ENCODE assay signal across 1 cellular context in the genomic region with DNA sequence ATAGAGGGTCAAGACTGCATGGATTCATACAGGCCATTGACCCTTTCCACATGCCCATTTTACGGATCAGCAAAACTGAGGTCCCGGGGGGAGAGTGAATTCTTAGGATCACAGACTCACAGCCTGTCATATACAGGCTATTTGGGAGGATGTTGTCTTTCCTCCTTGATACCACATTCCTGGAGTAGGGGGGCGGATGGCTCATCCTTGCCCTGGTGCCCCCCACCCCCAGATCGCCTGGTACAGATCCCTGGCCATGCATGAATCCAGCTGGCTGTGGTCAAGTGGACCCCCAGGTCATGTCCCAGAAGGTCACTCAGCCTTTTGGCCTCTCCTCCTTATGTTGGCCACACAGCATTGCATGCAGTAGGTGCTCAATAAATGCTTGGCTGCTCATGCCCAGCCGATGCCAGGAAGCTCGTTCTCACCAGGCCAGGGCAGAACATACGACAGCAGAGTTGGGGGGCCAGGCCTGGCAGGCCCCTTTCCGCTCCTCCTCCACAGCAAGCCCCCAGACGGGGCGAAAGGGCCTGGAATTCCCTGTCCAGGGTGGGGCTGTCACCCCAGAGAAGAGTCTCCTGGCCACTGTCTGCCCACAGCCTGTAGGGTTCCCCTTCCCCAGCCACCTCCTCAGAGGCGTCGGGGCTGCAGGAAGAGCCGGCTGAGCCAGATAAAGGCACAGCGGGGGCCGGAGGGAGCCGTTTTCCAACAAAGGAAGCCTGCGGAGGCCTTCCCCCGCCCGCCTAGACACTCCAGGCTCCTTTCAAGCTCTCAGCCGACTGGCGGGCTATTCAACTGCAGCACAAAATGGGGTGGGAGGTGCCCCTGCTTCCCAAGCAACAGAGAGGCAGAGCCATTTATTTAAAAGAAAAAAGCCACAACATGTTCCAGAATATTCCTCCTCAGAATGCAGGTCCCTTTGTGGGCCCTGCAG.
TF ChIP-seq lines count a peak whose summit lies in the region.

No MANE protein-coding gene starts in this region.

TF ChIP-seq in K562, 482 proteins besides CTCF, POLR2A, EP300 and RAD21 (continued from another document and continues in another):
- TF ChIP-seq, protein P1, sequence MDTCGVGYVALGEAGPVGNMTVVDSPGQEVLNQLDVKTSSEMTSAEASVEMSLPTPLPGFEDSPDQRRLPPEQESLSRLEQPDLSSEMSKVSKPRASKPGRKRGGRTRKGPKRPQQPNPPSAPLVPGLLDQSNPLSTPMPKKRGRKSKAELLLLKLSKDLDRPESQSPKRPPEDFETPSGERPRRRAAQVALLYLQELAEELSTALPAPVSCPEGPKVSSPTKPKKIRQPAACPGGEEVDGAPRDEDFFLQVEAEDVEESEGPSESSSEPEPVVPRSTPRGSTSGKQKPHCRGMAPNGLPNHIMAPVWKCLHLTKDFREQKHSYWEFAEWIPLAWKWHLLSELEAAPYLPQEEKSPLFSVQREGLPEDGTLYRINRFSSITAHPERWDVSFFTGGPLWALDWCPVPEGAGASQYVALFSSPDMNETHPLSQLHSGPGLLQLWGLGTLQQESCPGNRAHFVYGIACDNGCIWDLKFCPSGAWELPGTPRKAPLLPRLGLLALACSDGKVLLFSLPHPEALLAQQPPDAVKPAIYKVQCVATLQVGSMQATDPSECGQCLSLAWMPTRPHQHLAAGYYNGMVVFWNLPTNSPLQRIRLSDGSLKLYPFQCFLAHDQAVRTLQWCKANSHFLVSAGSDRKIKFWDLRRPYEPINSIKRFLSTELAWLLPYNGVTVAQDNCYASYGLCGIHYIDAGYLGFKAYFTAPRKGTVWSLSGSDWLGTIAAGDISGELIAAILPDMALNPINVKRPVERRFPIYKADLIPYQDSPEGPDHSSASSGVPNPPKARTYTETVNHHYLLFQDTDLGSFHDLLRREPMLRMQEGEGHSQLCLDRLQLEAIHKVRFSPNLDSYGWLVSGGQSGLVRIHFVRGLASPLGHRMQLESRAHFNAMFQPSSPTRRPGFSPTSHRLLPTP (IDR thresholded peaks at IDR 0.05; ENCODE audit: borderline replicate concordance, extremely low read depth, insufficient read length), result no peak
- TF ChIP-seq, protein P2, sequence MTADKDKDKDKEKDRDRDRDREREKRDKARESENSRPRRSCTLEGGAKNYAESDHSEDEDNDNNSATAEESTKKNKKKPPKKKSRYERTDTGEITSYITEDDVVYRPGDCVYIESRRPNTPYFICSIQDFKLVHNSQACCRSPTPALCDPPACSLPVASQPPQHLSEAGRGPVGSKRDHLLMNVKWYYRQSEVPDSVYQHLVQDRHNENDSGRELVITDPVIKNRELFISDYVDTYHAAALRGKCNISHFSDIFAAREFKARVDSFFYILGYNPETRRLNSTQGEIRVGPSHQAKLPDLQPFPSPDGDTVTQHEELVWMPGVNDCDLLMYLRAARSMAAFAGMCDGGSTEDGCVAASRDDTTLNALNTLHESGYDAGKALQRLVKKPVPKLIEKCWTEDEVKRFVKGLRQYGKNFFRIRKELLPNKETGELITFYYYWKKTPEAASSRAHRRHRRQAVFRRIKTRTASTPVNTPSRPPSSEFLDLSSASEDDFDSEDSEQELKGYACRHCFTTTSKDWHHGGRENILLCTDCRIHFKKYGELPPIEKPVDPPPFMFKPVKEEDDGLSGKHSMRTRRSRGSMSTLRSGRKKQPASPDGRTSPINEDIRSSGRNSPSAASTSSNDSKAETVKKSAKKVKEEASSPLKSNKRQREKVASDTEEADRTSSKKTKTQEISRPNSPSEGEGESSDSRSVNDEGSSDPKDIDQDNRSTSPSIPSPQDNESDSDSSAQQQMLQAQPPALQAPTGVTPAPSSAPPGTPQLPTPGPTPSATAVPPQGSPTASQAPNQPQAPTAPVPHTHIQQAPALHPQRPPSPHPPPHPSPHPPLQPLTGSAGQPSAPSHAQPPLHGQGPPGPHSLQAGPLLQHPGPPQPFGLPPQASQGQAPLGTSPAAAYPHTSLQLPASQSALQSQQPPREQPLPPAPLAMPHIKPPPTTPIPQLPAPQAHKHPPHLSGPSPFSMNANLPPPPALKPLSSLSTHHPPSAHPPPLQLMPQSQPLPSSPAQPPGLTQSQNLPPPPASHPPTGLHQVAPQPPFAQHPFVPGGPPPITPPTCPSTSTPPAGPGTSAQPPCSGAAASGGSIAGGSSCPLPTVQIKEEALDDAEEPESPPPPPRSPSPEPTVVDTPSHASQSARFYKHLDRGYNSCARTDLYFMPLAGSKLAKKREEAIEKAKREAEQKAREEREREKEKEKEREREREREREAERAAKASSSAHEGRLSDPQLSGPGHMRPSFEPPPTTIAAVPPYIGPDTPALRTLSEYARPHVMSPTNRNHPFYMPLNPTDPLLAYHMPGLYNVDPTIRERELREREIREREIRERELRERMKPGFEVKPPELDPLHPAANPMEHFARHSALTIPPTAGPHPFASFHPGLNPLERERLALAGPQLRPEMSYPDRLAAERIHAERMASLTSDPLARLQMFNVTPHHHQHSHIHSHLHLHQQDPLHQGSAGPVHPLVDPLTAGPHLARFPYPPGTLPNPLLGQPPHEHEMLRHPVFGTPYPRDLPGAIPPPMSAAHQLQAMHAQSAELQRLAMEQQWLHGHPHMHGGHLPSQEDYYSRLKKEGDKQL (CRISPR knock-in tag; IDR thresholded peaks at IDR 0.05; ENCODE audit: borderline replicate concordance), result no peak
- TF ChIP-seq ZBTB7A (IDR thresholded peaks at IDR 0.05; ENCODE audit: borderline replicate concordance, control insufficient read depth, low read depth, low read length) (peak; percentile 90; the same call in 1 of the 2 replicates), TARDBP (IDR thresholded peaks at IDR 0.05) (0 out of 2 replicates have a peak, but pooled peaks have one; percentile 33), FUS (optimal IDR thresholded peaks at IDR 0.05; ENCODE audit: low read depth, low read length) (no peak), ELF1 (tag; IDR thresholded peaks at IDR 0.05) (no peak), PTBP1 (IDR thresholded peaks at IDR 0.05; ENCODE audit: low read depth, low read length) (peak; percentile 91), SRSF7 (optimal IDR thresholded peaks at IDR 0.05; ENCODE audit: low read depth, low read length) (no peak), TCF7 (IDR thresholded peaks at IDR 0.05; ENCODE audit: borderline replicate concordance) (no peak), ARID2 (IDR thresholded peaks at IDR 0.05) (no peak), XRCC3 (IDR thresholded peaks at IDR 0.05) (no peak), ZNF121 (CRISPR knock-in tag; conservative IDR thresholded peaks at IDR 0.05) (0 out of 2 replicates have a peak, but pooled peaks have one; percentile 3), ZNF830 (CRISPR knock-in tag; IDR thresholded peaks at IDR 0.05) (no peak), RFX7 (CRISPR knock-in tag; IDR thresholded peaks at IDR 0.05) (no peak), FOXK1 (CRISPR knock-in tag; IDR thresholded peaks at IDR 0.05; ENCODE audit: borderline replicate concordance) (no peak), TCF3 (CRISPR knock-in tag; IDR thresholded peaks at IDR 0.05) (peak; percentile 76), ZFX (CRISPR knock-in tag; IDR thresholded peaks at IDR 0.05) (peak; percentile 72), ZNF431 (CRISPR knock-in tag; IDR thresholded peaks at IDR 0.05) (no peak), ZKSCAN1 (IDR thresholded peaks at IDR 0.05; ENCODE audit: low read depth, low read length) (0 out of 2 replicates have a peak, but pooled peaks have one; percentile 55), HIVEP1 (CRISPR knock-in tag; IDR thresholded peaks at IDR 0.05) (no peak), HOXB6 (CRISPR knock-in tag; IDR thresholded peaks at IDR 0.05; ENCODE audit: borderline replicate concordance) (no peak), GTF2E2 (tag; IDR thresholded peaks at IDR 0.05) (peak; percentile 42; the same call in 1 of the 2 replicates), FOXK2 (conservative IDR thresholded peaks at IDR 0.05 in 1 of 2, IDR thresholded peaks at IDR 0.05 in 1 of 2; ENCODE audit: low read depth in 2 of 2) (0 out of 4 replicates have a peak, but pooled peaks of 1 of the 2 experiments have one; percentile 0), RBBP5 (IDR thresholded peaks at IDR 0.05; ENCODE audit: borderline replicate concordance, insufficient read depth, low read length, poor library complexity, severe bottlenecking) (peak; percentile 24), PHB (CRISPR knock-in tag; IDR thresholded peaks at IDR 0.05) (no peak), ASH1L (IDR thresholded peaks at IDR 0.05; ENCODE audit: borderline replicate concordance, low read depth, partially characterized antibody) (no peak), GABPB1 (CRISPR knock-in tag; IDR thresholded peaks at IDR 0.05) (peak; percentile 69), FOXA3 (CRISPR knock-in tag; conservative IDR thresholded peaks at IDR 0.05 in 1 of 2, IDR thresholded peaks at IDR 0.05 in 1 of 2) (peak in 1 of 2 experiments; percentile 7; a peak in 1 of 4 replicates), HDAC8 (tag; IDR thresholded peaks at IDR 0.05) (no peak), NFYB (IDR thresholded peaks at IDR 0.05; ENCODE audit: extremely low read depth, insufficient read length) (no peak), CCAR2 (IDR thresholded peaks at IDR 0.05; ENCODE audit: low read depth, low read length) (no peak), POLR2AphosphoS2 (IDR thresholded peaks at IDR 0.05; ENCODE audit: low read length) (no peak), CBX5 (IDR thresholded peaks at IDR 0.05; ENCODE audit: borderline replicate concordance, low read depth) (peak; percentile 38; the same call in 1 of the 2 replicates), ZNF143 (CRISPR knock-in tag; IDR thresholded peaks at IDR 0.05) (no peak)
- TF ChIP-seq, protein P3, sequence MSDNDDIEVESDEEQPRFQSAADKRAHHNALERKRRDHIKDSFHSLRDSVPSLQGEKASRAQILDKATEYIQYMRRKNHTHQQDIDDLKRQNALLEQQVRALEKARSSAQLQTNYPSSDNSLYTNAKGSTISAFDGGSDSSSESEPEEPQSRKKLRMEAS (CRISPR knock-in tag; IDR thresholded peaks at IDR 0.05), result no peak
- TF ChIP-seq, protein P4, sequence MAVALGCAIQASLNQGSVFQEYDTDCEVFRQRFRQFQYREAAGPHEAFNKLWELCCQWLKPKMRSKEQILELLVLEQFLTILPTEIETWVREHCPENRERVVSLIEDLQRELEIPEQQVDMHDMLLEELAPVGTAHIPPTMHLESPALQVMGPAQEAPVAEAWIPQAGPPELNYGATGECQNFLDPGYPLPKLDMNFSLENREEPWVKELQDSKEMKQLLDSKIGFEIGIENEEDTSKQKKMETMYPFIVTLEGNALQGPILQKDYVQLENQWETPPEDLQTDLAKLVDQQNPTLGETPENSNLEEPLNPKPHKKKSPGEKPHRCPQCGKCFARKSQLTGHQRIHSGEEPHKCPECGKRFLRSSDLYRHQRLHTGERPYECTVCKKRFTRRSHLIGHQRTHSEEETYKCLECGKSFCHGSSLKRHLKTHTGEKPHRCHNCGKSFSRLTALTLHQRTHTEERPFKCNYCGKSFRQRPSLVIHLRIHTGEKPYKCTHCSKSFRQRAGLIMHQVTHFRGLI (CRISPR knock-in tag; IDR thresholded peaks at IDR 0.05), result no peak
- TF ChIP-seq, protein P5, sequence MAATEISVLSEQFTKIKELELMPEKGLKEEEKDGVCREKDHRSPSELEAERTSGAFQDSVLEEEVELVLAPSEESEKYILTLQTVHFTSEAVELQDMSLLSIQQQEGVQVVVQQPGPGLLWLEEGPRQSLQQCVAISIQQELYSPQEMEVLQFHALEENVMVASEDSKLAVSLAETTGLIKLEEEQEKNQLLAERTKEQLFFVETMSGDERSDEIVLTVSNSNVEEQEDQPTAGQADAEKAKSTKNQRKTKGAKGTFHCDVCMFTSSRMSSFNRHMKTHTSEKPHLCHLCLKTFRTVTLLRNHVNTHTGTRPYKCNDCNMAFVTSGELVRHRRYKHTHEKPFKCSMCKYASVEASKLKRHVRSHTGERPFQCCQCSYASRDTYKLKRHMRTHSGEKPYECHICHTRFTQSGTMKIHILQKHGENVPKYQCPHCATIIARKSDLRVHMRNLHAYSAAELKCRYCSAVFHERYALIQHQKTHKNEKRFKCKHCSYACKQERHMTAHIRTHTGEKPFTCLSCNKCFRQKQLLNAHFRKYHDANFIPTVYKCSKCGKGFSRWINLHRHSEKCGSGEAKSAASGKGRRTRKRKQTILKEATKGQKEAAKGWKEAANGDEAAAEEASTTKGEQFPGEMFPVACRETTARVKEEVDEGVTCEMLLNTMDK (IDR thresholded peaks at IDR 0.05; ENCODE audit: borderline replicate concordance, insufficient read depth, low read depth, low read length, poor library complexity, severe bottlenecking), result no peak
- TF ChIP-seq, protein P6, sequence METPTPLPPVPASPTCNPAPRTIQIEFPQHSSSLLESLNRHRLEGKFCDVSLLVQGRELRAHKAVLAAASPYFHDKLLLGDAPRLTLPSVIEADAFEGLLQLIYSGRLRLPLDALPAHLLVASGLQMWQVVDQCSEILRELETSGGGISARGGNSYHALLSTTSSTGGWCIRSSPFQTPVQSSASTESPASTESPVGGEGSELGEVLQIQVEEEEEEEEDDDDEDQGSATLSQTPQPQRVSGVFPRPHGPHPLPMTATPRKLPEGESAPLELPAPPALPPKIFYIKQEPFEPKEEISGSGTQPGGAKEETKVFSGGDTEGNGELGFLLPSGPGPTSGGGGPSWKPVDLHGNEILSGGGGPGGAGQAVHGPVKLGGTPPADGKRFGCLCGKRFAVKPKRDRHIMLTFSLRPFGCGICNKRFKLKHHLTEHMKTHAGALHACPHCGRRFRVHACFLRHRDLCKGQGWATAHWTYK (CRISPR knock-in tag; IDR thresholded peaks at IDR 0.05), result no peak
- TF ChIP-seq, protein P7, sequence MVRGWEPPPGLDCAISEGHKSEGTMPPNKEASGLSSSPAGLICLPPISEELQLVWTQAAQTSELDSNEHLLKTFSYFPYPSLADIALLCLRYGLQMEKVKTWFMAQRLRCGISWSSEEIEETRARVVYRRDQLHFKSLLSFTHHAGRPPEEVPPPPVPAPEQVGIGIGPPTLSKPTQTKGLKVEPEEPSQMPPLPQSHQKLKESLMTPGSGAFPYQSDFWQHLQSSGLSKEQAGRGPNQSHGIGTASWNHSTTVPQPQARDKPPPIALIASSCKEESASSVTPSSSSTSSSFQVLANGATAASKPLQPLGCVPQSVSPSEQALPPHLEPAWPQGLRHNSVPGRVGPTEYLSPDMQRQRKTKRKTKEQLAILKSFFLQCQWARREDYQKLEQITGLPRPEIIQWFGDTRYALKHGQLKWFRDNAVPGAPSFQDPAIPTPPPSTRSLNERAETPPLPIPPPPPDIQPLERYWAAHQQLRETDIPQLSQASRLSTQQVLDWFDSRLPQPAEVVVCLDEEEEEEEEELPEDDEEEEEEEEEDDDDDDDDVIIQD (CRISPR knock-in tag; IDR thresholded peaks at IDR 0.05), result no peak
- TF ChIP-seq, protein P8, sequence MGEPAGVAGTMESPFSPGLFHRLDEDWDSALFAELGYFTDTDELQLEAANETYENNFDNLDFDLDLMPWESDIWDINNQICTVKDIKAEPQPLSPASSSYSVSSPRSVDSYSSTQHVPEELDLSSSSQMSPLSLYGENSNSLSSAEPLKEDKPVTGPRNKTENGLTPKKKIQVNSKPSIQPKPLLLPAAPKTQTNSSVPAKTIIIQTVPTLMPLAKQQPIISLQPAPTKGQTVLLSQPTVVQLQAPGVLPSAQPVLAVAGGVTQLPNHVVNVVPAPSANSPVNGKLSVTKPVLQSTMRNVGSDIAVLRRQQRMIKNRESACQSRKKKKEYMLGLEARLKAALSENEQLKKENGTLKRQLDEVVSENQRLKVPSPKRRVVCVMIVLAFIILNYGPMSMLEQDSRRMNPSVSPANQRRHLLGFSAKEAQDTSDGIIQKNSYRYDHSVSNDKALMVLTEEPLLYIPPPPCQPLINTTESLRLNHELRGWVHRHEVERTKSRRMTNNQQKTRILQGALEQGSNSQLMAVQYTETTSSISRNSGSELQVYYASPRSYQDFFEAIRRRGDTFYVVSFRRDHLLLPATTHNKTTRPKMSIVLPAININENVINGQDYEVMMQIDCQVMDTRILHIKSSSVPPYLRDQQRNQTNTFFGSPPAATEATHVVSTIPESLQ (CRISPR knock-in tag; IDR thresholded peaks at IDR 0.05), result no peak
